In the genomic region with DNA sequence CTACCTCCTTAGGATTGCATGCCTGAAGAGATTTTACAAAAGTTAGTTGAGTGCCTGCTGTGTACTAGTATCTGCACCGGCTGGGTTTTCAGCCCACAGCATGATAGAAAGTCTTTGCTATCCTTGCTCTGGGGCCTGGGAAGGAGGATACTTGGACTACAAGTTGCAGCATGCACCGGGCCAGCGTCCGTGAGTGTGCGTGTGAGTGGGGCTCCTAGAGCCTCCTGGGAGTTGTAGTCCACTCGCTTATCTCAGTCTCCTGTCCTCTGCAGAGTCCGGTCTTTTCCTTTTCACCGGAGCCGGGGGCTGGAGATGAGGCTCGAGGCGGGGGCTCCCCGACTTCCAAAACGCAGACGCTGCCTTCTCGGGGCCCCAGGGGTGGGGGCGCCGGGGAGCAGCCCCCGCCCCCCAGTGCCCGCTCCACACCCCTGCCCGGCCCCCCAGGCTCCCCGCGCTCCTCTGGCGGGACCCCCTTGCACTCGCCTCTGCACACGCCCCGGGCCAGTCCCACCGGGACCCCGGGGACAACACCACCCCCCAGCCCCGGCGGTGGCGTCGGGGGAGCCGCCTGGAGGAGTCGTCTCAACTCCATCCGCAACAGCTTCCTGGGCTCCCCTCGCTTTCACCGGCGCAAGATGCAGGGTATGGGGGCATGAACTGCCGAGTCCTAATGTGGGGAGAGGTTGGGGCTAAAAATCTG, we compare ENCODE assay signal across 1 cellular context.
TF ChIP-seq lines count a peak whose summit lies in the region.

No MANE protein-coding gene starts in this region.

TF ChIP-seq in HepG2, 621 proteins besides CTCF, POLR2A, EP300 and RAD21 (continued from another document and continues in another):
- TF ChIP-seq, protein P1, sequence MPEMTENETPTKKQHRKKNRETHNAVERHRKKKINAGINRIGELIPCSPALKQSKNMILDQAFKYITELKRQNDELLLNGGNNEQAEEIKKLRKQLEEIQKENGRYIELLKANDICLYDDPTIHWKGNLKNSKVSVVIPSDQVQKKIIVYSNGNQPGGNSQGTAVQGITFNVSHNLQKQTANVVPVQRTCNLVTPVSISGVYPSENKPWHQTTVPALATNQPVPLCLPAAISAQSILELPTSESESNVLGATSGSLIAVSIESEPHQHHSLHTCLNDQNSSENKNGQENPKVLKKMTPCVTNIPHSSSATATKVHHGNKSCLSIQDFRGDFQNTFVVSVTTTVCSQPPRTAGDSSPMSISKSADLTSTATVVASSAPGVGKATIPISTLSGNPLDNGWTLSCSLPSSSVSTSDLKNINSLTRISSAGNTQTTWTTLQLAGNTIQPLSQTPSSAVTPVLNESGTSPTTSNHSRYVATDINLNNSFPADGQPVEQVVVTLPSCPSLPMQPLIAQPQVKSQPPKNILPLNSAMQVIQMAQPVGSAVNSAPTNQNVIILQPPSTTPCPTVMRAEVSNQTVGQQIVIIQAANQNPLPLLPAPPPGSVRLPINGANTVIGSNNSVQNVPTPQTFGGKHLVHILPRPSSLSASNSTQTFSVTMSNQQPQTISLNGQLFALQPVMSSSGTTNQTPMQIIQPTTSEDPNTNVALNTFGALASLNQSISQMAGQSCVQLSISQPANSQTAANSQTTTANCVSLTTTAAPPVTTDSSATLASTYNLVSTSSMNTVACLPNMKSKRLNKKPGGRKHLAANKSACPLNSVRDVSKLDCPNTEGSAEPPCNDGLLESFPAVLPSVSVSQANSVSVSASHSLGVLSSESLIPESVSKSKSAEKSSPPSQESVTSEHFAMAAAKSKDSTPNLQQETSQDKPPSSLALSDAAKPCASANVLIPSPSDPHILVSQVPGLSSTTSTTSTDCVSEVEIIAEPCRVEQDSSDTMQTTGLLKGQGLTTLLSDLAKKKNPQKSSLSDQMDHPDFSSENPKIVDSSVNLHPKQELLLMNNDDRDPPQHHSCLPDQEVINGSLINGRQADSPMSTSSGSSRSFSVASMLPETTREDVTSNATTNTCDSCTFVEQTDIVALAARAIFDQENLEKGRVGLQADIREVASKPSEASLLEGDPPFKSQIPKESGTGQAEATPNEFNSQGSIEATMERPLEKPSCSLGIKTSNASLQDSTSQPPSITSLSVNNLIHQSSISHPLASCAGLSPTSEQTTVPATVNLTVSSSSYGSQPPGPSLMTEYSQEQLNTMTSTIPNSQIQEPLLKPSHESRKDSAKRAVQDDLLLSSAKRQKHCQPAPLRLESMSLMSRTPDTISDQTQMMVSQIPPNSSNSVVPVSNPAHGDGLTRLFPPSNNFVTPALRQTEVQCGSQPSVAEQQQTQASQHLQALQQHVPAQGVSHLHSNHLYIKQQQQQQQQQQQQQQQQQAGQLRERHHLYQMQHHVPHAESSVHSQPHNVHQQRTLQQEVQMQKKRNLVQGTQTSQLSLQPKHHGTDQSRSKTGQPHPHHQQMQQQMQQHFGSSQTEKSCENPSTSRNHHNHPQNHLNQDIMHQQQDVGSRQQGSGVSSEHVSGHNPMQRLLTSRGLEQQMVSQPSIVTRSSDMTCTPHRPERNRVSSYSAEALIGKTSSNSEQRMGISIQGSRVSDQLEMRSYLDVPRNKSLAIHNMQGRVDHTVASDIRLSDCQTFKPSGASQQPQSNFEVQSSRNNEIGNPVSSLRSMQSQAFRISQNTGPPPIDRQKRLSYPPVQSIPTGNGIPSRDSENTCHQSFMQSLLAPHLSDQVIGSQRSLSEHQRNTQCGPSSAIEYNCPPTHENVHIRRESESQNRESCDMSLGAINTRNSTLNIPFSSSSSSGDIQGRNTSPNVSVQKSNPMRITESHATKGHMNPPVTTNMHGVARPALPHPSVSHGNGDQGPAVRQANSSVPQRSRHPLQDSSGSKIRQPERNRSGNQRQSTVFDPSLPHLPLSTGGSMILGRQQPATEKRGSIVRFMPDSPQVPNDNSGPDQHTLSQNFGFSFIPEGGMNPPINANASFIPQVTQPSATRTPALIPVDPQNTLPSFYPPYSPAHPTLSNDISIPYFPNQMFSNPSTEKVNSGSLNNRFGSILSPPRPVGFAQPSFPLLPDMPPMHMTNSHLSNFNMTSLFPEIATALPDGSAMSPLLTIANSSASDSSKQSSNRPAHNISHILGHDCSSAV (CRISPR knock-in tag; IDR thresholded peaks at IDR 0.05; ENCODE audit: borderline replicate concordance) = no peak
- TF ChIP-seq GABPB1 (CRISPR knock-in tag; IDR thresholded peaks at IDR 0.05) (peak; percentile 67; the same call in 1 of the 2 replicates), CREM (IDR thresholded peaks at IDR 0.05) (peak; percentile 87), CREM (CRISPR knock-in tag; IDR thresholded peaks at IDR 0.05) (no peak), SRF (IDR thresholded peaks at IDR 0.05; ENCODE audit: low read depth, low read length) (no peak), CHD4 (IDR thresholded peaks at IDR 0.05; ENCODE audit: borderline replicate concordance, low read length) (no peak), ZFY (CRISPR knock-in tag; IDR thresholded peaks at IDR 0.05) (0 out of 2 replicates have a peak, but pooled peaks have one; percentile 20), IRF2 (CRISPR knock-in tag; IDR thresholded peaks at IDR 0.05) (peak; percentile 63; the same call in 1 of the 2 replicates), ZSCAN22 (CRISPR knock-in tag; IDR thresholded peaks at IDR 0.05) (no peak), JUNB (CRISPR knock-in tag; IDR thresholded peaks at IDR 0.05; ENCODE audit: borderline replicate concordance) (no peak), ZNF143 (CRISPR knock-in tag; IDR thresholded peaks at IDR 0.05) (peak; percentile 93), ZNF788 (CRISPR knock-in tag; IDR thresholded peaks at IDR 0.05; ENCODE audit: borderline replicate concordance) (no peak), SPEN (CRISPR knock-in tag; IDR thresholded peaks at IDR 0.05; ENCODE audit: low read depth) (no peak), PRMT3 (CRISPR knock-in tag; IDR thresholded peaks at IDR 0.05; ENCODE audit: borderline replicate concordance, low read depth) (no peak), EHMT2 (IDR thresholded peaks at IDR 0.05; ENCODE audit: borderline replicate concordance, low read depth, low read length) (no peak), ZNF749 (CRISPR knock-in tag; IDR thresholded peaks at IDR 0.05; ENCODE audit: borderline replicate concordance) (no peak), SRSF4 (IDR thresholded peaks at IDR 0.05; ENCODE audit: low read depth, low read length, poor library complexity, severe bottlenecking) (no peak), GABPA (IDR thresholded peaks at IDR 0.05; ENCODE audit: low read depth, low read length) (peak; percentile 19; the same call in 1 of the 2 replicates), GABPA (CRISPR knock-in tag; IDR thresholded peaks at IDR 0.05; ENCODE audit: low read depth) (peak; percentile 71; the same call in 1 of the 2 replicates), ZBTB7B (CRISPR knock-in tag; IDR thresholded peaks at IDR 0.05) (no peak), ETV6 (CRISPR knock-in tag; conservative IDR thresholded peaks at IDR 0.05) (no peak)
- TF ChIP-seq, protein P2, sequence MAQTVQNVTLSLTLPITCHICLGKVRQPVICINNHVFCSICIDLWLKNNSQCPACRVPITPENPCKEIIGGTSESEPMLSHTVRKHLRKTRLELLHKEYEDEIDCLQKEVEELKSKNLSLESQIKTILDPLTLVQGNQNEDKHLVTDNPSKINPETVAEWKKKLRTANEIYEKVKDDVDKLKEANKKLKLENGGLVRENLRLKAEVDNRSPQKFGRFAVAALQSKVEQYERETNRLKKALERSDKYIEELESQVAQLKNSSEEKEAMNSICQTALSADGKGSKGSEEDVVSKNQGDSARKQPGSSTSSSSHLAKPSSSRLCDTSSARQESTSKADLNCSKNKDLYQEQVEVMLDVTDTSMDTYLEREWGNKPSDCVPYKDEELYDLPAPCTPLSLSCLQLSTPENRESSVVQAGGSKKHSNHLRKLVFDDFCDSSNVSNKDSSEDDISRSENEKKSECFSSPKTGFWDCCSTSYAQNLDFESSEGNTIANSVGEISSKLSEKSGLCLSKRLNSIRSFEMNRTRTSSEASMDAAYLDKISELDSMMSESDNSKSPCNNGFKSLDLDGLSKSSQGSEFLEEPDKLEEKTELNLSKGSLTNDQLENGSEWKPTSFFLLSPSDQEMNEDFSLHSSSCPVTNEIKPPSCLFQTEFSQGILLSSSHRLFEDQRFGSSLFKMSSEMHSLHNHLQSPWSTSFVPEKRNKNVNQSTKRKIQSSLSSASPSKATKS (CRISPR knock-in tag; IDR thresholded peaks at IDR 0.05) = no peak
- TF ChIP-seq, protein P3, sequence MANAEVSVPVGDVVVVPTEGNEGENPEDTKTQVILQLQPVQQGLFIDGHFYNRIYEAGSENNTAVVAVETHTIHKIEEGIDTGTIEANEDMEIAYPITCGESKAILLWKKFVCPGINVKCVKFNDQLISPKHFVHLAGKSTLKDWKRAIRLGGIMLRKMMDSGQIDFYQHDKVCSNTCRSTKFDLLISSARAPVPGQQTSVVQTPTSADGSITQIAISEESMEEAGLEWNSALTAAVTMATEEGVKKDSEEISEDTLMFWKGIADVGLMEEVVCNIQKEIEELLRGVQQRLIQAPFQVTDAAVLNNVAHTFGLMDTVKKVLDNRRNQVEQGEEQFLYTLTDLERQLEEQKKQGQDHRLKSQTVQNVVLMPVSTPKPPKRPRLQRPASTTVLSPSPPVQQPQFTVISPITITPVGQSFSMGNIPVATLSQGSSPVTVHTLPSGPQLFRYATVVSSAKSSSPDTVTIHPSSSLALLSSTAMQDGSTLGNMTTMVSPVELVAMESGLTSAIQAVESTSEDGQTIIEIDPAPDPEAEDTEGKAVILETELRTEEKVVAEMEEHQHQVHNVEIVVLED (CRISPR knock-in tag; IDR thresholded peaks at IDR 0.05; ENCODE audit: borderline replicate concordance) = peak; percentile 88
- TF ChIP-seq, protein P4, sequence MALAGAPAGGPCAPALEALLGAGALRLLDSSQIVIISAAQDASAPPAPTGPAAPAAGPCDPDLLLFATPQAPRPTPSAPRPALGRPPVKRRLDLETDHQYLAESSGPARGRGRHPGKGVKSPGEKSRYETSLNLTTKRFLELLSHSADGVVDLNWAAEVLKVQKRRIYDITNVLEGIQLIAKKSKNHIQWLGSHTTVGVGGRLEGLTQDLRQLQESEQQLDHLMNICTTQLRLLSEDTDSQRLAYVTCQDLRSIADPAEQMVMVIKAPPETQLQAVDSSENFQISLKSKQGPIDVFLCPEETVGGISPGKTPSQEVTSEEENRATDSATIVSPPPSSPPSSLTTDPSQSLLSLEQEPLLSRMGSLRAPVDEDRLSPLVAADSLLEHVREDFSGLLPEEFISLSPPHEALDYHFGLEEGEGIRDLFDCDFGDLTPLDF (CRISPR knock-in tag; IDR thresholded peaks at IDR 0.05) = no peak
- TF ChIP-seq, protein P5, sequence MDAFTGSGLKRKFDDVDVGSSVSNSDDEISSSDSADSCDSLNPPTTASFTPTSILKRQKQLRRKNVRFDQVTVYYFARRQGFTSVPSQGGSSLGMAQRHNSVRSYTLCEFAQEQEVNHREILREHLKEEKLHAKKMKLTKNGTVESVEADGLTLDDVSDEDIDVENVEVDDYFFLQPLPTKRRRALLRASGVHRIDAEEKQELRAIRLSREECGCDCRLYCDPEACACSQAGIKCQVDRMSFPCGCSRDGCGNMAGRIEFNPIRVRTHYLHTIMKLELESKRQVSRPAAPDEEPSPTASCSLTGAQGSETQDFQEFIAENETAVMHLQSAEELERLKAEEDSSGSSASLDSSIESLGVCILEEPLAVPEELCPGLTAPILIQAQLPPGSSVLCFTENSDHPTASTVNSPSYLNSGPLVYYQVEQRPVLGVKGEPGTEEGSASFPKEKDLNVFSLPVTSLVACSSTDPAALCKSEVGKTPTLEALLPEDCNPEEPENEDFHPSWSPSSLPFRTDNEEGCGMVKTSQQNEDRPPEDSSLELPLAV (CRISPR knock-in tag; conservative IDR thresholded peaks at IDR 0.05; ENCODE audit: low read depth) = no peak
- TF ChIP-seq, protein P6, sequence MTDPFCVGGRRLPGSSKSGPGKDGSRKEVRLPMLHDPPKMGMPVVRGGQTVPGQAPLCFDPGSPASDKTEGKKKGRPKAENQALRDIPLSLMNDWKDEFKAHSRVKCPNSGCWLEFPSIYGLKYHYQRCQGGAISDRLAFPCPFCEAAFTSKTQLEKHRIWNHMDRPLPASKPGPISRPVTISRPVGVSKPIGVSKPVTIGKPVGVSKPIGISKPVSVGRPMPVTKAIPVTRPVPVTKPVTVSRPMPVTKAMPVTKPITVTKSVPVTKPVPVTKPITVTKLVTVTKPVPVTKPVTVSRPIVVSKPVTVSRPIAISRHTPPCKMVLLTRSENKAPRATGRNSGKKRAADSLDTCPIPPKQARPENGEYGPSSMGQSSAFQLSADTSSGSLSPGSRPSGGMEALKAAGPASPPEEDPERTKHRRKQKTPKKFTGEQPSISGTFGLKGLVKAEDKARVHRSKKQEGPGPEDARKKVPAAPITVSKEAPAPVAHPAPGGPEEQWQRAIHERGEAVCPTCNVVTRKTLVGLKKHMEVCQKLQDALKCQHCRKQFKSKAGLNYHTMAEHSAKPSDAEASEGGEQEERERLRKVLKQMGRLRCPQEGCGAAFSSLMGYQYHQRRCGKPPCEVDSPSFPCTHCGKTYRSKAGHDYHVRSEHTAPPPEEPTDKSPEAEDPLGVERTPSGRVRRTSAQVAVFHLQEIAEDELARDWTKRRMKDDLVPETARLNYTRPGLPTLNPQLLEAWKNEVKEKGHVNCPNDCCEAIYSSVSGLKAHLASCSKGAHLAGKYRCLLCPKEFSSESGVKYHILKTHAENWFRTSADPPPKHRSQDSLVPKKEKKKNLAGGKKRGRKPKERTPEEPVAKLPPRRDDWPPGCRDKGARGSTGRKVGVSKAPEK (CRISPR knock-in tag; IDR thresholded peaks at IDR 0.05; ENCODE audit: borderline replicate concordance) = no peak
- TF ChIP-seq, protein P7, sequence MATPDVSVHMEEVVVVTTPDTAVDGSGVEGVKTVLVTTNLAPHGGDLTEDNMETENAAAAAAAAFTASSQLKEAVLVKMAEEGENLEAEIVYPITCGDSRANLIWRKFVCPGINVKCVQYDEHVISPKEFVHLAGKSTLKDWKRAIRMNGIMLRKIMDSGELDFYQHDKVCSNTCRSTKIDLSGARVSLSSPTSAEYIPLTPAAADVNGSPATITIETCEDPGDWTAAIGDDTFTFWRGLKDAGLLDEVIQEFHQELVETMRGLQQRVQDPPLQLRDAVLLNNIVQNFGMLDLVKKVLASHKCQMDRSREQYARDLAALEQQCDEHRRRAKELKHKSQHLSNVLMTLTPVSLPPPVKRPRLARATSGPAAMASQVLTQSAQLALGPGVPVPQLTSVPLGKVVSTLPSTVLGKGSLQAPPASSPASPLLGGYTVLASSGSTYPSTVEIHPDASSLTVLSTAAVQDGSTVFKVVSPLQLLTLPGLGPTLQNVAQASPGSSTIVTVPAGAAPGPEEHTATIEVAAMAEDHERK (CRISPR knock-in tag; IDR thresholded peaks at IDR 0.05; ENCODE audit: low read depth) = peak; percentile 82
- TF ChIP-seq, protein P8, sequence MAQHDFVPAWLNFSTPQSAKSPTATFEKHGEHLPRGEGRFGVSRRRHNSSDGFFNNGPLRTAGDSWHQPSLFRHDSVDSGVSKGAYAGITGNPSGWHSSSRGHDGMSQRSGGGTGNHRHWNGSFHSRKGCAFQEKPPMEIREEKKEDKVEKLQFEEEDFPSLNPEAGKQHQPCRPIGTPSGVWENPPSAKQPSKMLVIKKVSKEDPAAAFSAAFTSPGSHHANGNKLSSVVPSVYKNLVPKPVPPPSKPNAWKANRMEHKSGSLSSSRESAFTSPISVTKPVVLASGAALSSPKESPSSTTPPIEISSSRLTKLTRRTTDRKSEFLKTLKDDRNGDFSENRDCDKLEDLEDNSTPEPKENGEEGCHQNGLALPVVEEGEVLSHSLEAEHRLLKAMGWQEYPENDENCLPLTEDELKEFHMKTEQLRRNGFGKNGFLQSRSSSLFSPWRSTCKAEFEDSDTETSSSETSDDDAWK (CRISPR knock-in tag; IDR thresholded peaks at IDR 0.05) = no peak
